9 cellular contexts compared by ENCODE assay signal in genomic region chr5:157651623-157652376, GRCh38. TPM values are rescaled to one million over a fixed set of nuclear protein-coding genes. Genes with fewer than 3 reads are reported as not detected.
A peak's percentile ranks its signal among the peaks of the same experiment; 100 is the strongest.
DNase-seq lines count a peak whose midpoint lies in the region; ATAC-seq, FAIRE-seq and TF ChIP-seq lines count a peak whose summit lies in the region.
"Had no signal": no experiment of that assay in that cellular context is flagged by ENCODE, and none has a peak within 500 bp of the region (broad histone marks: within the 10 kb centered on the region; RNA-seq: fewer than 3 reads in every experiment).

No MANE protein-coding gene starts in this region.

- no peaks in the 10 kb centered on the region for H3K27me3 Mint-ChIP-seq in CD4-positive, alpha-beta memory T cell

- H3K36me3 Mint-ChIP-seq in CD4-positive, alpha-beta memory T cell: peaks cover 9 to 10% of the 10 kb centered on the region in 2 donors

- H3K4me1 Mint-ChIP-seq in CD4-positive, alpha-beta memory T cell: peaks cover 11 to 26% (median 18%) of the 10 kb centered on the region in 4 donors
- H3K4me1 Mint-ChIP-seq: neural crest cell had no signal

- H3K9me3 Mint-ChIP-seq in CD4-positive, alpha-beta memory T cell: peaks cover 0 to 13% (median 5%) of the 10 kb centered on the region in 8 donors

- intact Hi-C loops in CD4-positive, alpha-beta memory T cell (cut with micrococcal nuclease): loop anchor here (1.0 to 5.0 kb wide), 6 partner anchors 49 to 219 kb away; partner anchors contain the start of genes ADAM19 and LSM11
- intact Hi-C loops in body of pancreas (cut with DNase I): no loop called here
- intact Hi-C loops in left colon (cut with DNase I, micrococcal nuclease): no loop called here

- H3K27ac Mint-ChIP-seq in CD4-positive, alpha-beta memory T cell: peak overlapping the region; percentile 65 to 91 (median 86)

- peak; percentile 93 for ATAC-seq in HG02588 (IDR thresholded peaks at IDR 0.05; ENCODE audit: unreplicated experiment)
- ATAC-seq in body of pancreas: peak; percentile 81
- peak; percentile 99 for ATAC-seq in left colon
- no peak for ATAC-seq in GM21576 (IDR thresholded peaks at IDR 0.05; ENCODE audit: unreplicated experiment)

- peaks cover 18% of the 10 kb centered on the region for H3K4me1 ChIP-seq in CD4-positive, alpha-beta memory T cell (ENCODE audit: insufficient read depth, low read length)
- H3K4me1 ChIP-seq in body of pancreas: peaks cover 9% of the 10 kb centered on the region

- TF ChIP-seq CTCF in body of pancreas (IDR thresholded peaks at IDR 0.05): peak in 4 of 7 experiments; percentile 7 to 22 (median 20)
- no peak for TF ChIP-seq CTCF in D721Med (IDR thresholded peaks at IDR 0.05; ENCODE audit: insufficient read depth, missing control alignments)

- peak; percentile 85 to 89 (median 86) for DNase-seq in CD4-positive, alpha-beta memory T cell
- DNase-seq in T-helper 2 cell (peak; percentile 52 to 94 (median 76)), body of pancreas (peak; percentile 48 to 73 (median 64)), left colon (peak; percentile 82 to 87), D721Med (ENCODE audit: insufficient read length, low spot score) (no peak)
- peak; percentile 61 for DNase-seq in stimulated activated CD8-positive, alpha-beta memory T cell treated with anti-CD3 and anti-CD28 coated beads, Interleukin-12 subunit alpha, Interleukin-12 subunit beta, amount 100 ng/mL, for 1 hour (ENCODE audit: low read depth)

- POLR2A ChIA-PET in CD4-positive, alpha-beta memory T cell (lab: Charles Lee; ENCODE audit: partially characterized antibody): interaction anchor here (0.6 to 2.6 kb wide), 19 partner anchors 8 to 480 kb away, joined by 3 to 17 read pairs (median 3); partner anchors contain the start of gene THG1L

- no peaks in the 10 kb centered on the region for H3K9me3 ChIP-seq in CD4-positive, alpha-beta memory T cell (ENCODE audit: control insufficient read depth in 1 of 2, low read length in 2 of 2)
- H3K9me3 ChIP-seq in body of pancreas: no peaks in the 10 kb centered on the region

- H3K27ac ChIP-seq in CD4-positive, alpha-beta memory T cell (ENCODE audit: low read depth, low read length): peak overlapping the region; percentile 52
- H3K27ac ChIP-seq in body of pancreas: no peak overlapping the region

- peak in 1 of 3 donors; percentile 32 for TF ChIP-seq POLR2A in body of pancreas (IDR thresholded peaks at IDR 0.05)

- 20 to 60% methylated on average over 24 to 62 of the region's 63 CpGs for WGBS in body of pancreas, 2 donors

- peak overlapping the region; percentile 78 to 89 (median 84) for H3K4me3 Mint-ChIP-seq in CD4-positive, alpha-beta memory T cell
- H3K4me3 Mint-ChIP-seq: neural crest cell had no signal

- no peak for FAIRE-seq in D721Med (lab: Jason Lieb, UNC)

- H3K36me3 ChIP-seq in CD4-positive, alpha-beta memory T cell (ENCODE audit: insufficient read depth, low read length): no peaks in the 10 kb centered on the region
- H3K36me3 ChIP-seq in body of pancreas (replicated peaks in 1 of 2; ENCODE audit: insufficient read depth in 1 of 2, low read depth in 2 of 2): no peaks in the 10 kb centered on the region

- CTCF ChIA-PET in CD4-positive, alpha-beta memory T cell (lab: Charles Lee; ENCODE audit: partially characterized antibody): interaction anchor here (0.5 to 3.2 kb wide), 29 partner anchors 9 to 219 kb away, joined by 3 to 24 read pairs (median 4); partner anchors contain the start of genes C5orf52 and LSM11

- H3K27me3 ChIP-seq in CD4-positive, alpha-beta memory T cell (ENCODE audit: insufficient read depth, low read length): no peaks in the 10 kb centered on the region
- H3K27me3 ChIP-seq in body of pancreas: no peaks in the 10 kb centered on the region

- H3K4me3 ChIP-seq in CD4-positive, alpha-beta memory T cell (ENCODE audit: low read length in 2 of 2): peak overlapping the region in 1 of 2 donors; percentile 51
- no peak overlapping the region for H3K4me3 ChIP-seq in body of pancreas

RNA-seq across cellular contexts. Expression of gene SOX30, which starts 0.4 kb away (rescaled TPM):
- total RNA-seq in CD4-positive, alpha-beta memory T cell: under 1 TPM; 0.14 to 0.15 TPM
- polyA plus RNA-seq in CD4-positive, alpha-beta memory T cell: under 1 TPM; 0.52 to 0.53 TPM
- total RNA-seq in body of pancreas (not detected), left colon (under 1 TPM; 0.15 to 0.28 TPM)
- total RNA-seq: neural crest cell had no signal

RNA-seq across cellular contexts. Expression of gene C5orf52, which starts 19.5 kb away (rescaled TPM):
- total RNA-seq in CD4-positive, alpha-beta memory T cell: not detected
- polyA plus RNA-seq in CD4-positive, alpha-beta memory T cell: not detected
- not detected for total RNA-seq in body of pancreas
- 1 to 10 TPM; 3.6 to 3.9 TPM for total RNA-seq in left colon
- total RNA-seq: neural crest cell had no signal

Comparison
In these comparisons a context has a peak if more than half of its experiments do, and no peak if none do; other contexts are left out.
1. RNA of gene C5orf52, which starts 19.5 kb away (total RNA-seq): 3.6 to 3.9 TPM in left colon; not detected in CD4-positive, alpha-beta memory T cell and not detected in body of pancreas; every median in the first group is over 4 times any median in the second.